Comparison of ENCODE assay signal across 8 cellular contexts in the genomic region with DNA sequence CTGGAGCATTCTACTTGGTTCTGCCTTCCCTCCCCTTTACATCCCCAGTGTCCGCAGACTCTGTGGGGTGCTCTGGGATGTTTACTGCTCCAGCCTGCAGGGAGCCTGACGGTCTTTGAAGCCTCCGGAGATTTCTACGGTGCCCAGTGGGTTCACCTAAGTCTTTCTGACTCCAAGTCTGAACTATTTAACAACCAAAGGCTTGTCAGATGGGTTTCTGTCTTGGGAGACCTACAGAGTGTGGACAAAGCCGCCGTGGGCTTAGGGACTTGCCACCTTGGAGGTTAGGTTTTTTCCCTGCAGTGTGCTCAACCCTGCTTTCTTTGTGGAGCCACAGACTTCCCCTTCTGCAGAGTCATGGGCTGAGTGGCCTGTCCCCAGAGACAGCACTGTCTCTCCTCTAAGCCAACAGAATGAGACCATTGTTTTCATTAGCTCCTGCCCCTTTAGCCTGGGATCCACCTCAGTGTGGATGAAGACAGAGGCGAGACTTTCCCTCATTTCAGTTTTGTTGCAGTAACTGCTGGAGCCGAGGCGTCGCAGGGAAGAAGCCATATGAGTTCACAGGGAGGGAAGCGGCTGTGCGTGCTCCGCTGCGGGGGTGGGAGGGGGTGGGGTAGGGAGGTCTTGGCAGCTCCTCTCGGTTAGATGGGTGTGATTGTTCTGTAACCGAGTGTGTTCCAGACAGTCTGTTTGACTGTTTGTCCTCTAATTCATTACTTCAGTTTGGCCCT.
DNase-seq lines count a peak whose midpoint lies in the region; ATAC-seq, FAIRE-seq and TF ChIP-seq lines count a peak whose summit lies in the region.

No MANE protein-coding gene starts in this region.

- TF ChIP-seq CTCF in breast epithelium (IDR thresholded peaks at IDR 0.05), result no peak

- no peaks in the 10 kb centered on the region for H3K9me3 ChIP-seq in breast epithelium

- intact Hi-C loops in breast epithelium (cut with DNase I; ENCODE audit: low total_unique reads), result no loop called here

- no peaks in the 10 kb centered on the region for H3K27me3 ChIP-seq in breast epithelium

- no peak for TF ChIP-seq POLR2A in breast epithelium (IDR thresholded peaks at IDR 0.05)

- H3K36me3 ChIP-seq in breast epithelium, result no peaks in the 10 kb centered on the region

- no peak for FAIRE-seq in RCC 7860 (lab: Jason Lieb, UNC)

- no peaks in the 10 kb centered on the region for H3K4me1 ChIP-seq in breast epithelium

- H3K36me3 Mint-ChIP-seq in activated T-cell treated with anti-CD3 and anti-CD28 coated beads, Interleukin-2, amount 50 U/mL, for 72 hours (ENCODE audit: insufficient read depth in 2 of 2), result no peaks in the 10 kb centered on the region

- no peaks in the 10 kb centered on the region for H3K9me3 Mint-ChIP-seq in activated T-cell treated with anti-CD3 and anti-CD28 coated beads, Interleukin-2, amount 50 U/mL, for 72 hours

- H3K27me3 Mint-ChIP-seq in activated T-cell treated with anti-CD3 and anti-CD28 coated beads, Interleukin-2, amount 50 U/mL, for 72 hours (ENCODE audit: low read depth), result no peaks in the 10 kb centered on the region

- peak; percentile 41 to 44 for ATAC-seq in activated T-cell treated with anti-CD3 and anti-CD28 coated beads, Interleukin-2, amount 50 U/mL, for 72 hours (replicated peaks in 1 of 2)
- peak; percentile 44 for ATAC-seq in HG03064 (IDR thresholded peaks at IDR 0.05; ENCODE audit: low read depth, unreplicated experiment)

- H3K4me1 Mint-ChIP-seq in activated T-cell treated with anti-CD3 and anti-CD28 coated beads, Interleukin-2, amount 50 U/mL, for 72 hours (ENCODE audit: low read depth), result peaks cover 37% of the 10 kb centered on the region

- H3K27ac Mint-ChIP-seq in activated T-cell treated with anti-CD3 and anti-CD28 coated beads, Interleukin-2, amount 50 U/mL, for 72 hours, result no peak overlapping the region

- H3K4me3 ChIP-seq in breast epithelium, result peak overlapping the region in 1 of 3 donors; percentile 33

- H3K27ac ChIP-seq in breast epithelium, result peak overlapping the region; percentile 54 to 64

- H3K4me3 Mint-ChIP-seq in activated T-cell treated with anti-CD3 and anti-CD28 coated beads, Interleukin-2, amount 50 U/mL, for 72 hours, result no peak overlapping the region

- DNase-seq in activated T-cell treated with anti-CD3 and anti-CD28 coated beads, Interleukin-2, amount 50 U/mL, for 72 hours, result no peak
- no peak for DNase-seq in activated T-cell treated with anti-CD3 and anti-CD28 coated beads, Interleukin-2, amount 50 U/mL, for 1 hour
- DNase-seq in breast epithelium (ENCODE audit: low spot score in 2 of 2), result no peak
- peak; percentile 43 for DNase-seq in occipital lobe (lab: John Stamatoyannopoulos, UW)
- DNase-seq in LoVo (ENCODE audit: low spot score), result no peak
- DNase-seq in RCC 7860 (ENCODE audit: low spot score), result no peak
- no peak for DNase-seq in NCI-H226
